ENCODE assay signal across 29 cellular contexts in genomic region chr5:132928008-132928407, GRCh38.
"Had no signal": no experiment of that assay in that cellular context is flagged by ENCODE, and none has a peak within 500 bp of the region (broad histone marks: within the 10 kb centered on the region; RNA-seq: fewer than 3 reads in every experiment).

No MANE protein-coding gene starts in this region.

- ATAC-seq: activated CD4-positive, alpha-beta T cell treated with anti-CD3 and anti-CD28 coated beads for 36 hours; activated CD8-positive, alpha-beta T cell treated with anti-CD3 and anti-CD28 coated beads, Interleukin-2, amount 10 ng/mL, durations not matched to agents 7 days and 5 days; activated naive CD4-positive, alpha-beta T cell treated with anti-CD3 and anti-CD28 coated beads, Interleukin-2, amount 50 U/mL, for 72 hours; activated T-cell treated with anti-CD3 and anti-CD28 coated beads, Interleukin-2, amount 50 U/mL, for 72 hours; activated T-helper 17 cell treated with anti-CD3 and anti-CD28 coated beads, Interleukin-2, amount 50 U/mL, for 72 hours; body of pancreas; Panc1 had no signal

- FAIRE-seq: astrocyte, TTC549 had no signal

- H3K27ac ChIP-seq: body of pancreas, breast epithelium, SJCRH30, SK-N-MC had no signal

- H3K27me3 ChIP-seq: body of pancreas, breast epithelium, SJCRH30 had no signal

- H3K36me3 ChIP-seq: breast epithelium had no signal

- H3K27ac Mint-ChIP-seq: activated CD4-positive, alpha-beta T cell treated with anti-CD3 and anti-CD28 coated beads for 36 hours; activated CD4-positive, alpha-beta T cell treated with anti-CD3 and anti-CD28 coated beads, Interleukin-2, amount 10 ng/mL, durations not matched to agents 7 days and 5 days; activated CD8-positive, alpha-beta T cell treated with anti-CD3 and anti-CD28 coated beads, Interleukin-2, amount 10 ng/mL, durations not matched to agents 7 days and 5 days; activated T-helper 17 cell treated with anti-CD3 and anti-CD28 coated beads, Interleukin-2, amount 50 U/mL, for 72 hours; T-helper 2 cell treated with Interferon-gamma antibody and Interleukin-4, amounts not matched to agents 5 μg/mL and 100 μg/mL, for 36 hours had no signal

- H3K4me3 ChIP-seq: body of pancreas, breast epithelium, SJCRH30, SK-N-MC had no signal

- H3K4me3 Mint-ChIP-seq: activated CD4-positive, alpha-beta T cell treated with anti-CD3 and anti-CD28 coated beads for 36 hours; activated CD4-positive, alpha-beta T cell treated with anti-CD3 and anti-CD28 coated beads, Interleukin-2, amount 10 ng/mL, durations not matched to agents 7 days and 5 days; activated CD8-positive, alpha-beta T cell treated with anti-CD3 and anti-CD28 coated beads, Interleukin-2, amount 10 ng/mL, durations not matched to agents 7 days and 5 days; activated T-cell treated with anti-CD3 and anti-CD28 coated beads, Interleukin-2, amount 50 U/mL, for 72 hours; activated T-helper 17 cell treated with anti-CD3 and anti-CD28 coated beads, Interleukin-2, amount 50 U/mL, for 72 hours; T-helper 2 cell treated with Interferon-gamma antibody and Interleukin-4, amounts not matched to agents 5 μg/mL and 100 μg/mL, for 36 hours had no signal

- H3K9me3 ChIP-seq: body of pancreas, breast epithelium, SJCRH30 had no signal

- DNase-seq: activated CD4-positive, alpha-beta T cell treated with anti-CD3 and anti-CD28 coated beads for 36 hours; activated CD4-positive, alpha-beta T cell treated with anti-CD3 and anti-CD28 coated beads, Interleukin-2, amount 10 ng/mL, durations not matched to agents 7 days and 5 days; activated CD4-positive, alpha-beta T cell treated with anti-CD3 and anti-CD28 coated beads, Interleukin-2, amount 50 U/mL, for 48 hours; activated CD8-positive, alpha-beta T cell treated with anti-CD3 and anti-CD28 coated beads, Interleukin-2, amount 10 ng/mL, durations not matched to agents 7 days and 5 days; activated effector memory CD4-positive, alpha-beta T cell treated with anti-CD3 and anti-CD28 coated beads, Interleukin-2, amount 50 U/mL, for 16 hours; activated naive CD4-positive, alpha-beta T cell; activated T-cell treated with anti-CD3 and anti-CD28 coated beads, Interleukin-2, amount 50 U/mL, for 72 hours; amygdala; body of pancreas; cerebellar nuclear complex; NCI-H1105; NCI-H1417 treated with DMSO at 0.1 percent for 48 hours; NCI-H187 treated with DMSO at 0.1 percent for 48 hours; NCI-H2081; NCI-H2171 treated with DMSO at 0.1 percent for 48 hours; NCI-H2227 treated with DMSO at 0.1 percent for 48 hours; NCI-H446; NCI-H510A treated with DMSO at 0.1 percent for 48 hours; NCI-H82; SHP77; SJCRH30 had no signal

- H3K4me1 Mint-ChIP-seq: activated CD4-positive, alpha-beta T cell treated with anti-CD3 and anti-CD28 coated beads, Interleukin-2, amount 10 ng/mL, durations not matched to agents 7 days and 5 days had no signal

- H3K9me3 Mint-ChIP-seq: activated CD4-positive, alpha-beta T cell treated with anti-CD3 and anti-CD28 coated beads, Interleukin-2, amount 10 ng/mL, durations not matched to agents 7 days and 5 days; activated naive CD4-positive, alpha-beta T cell treated with anti-CD3 and anti-CD28 coated beads, Interleukin-2, amount 50 U/mL, for 72 hours; activated T-cell treated with anti-CD3 and anti-CD28 coated beads, Interleukin-2, amount 50 U/mL, for 72 hours; activated T-helper 17 cell treated with anti-CD3 and anti-CD28 coated beads, Interleukin-2, amount 50 U/mL, for 72 hours; T-helper 2 cell treated with Interferon-gamma antibody and Interleukin-4, amounts not matched to agents 5 μg/mL and 100 μg/mL, for 36 hours had no signal

- H3K27me3 Mint-ChIP-seq: activated CD4-positive, alpha-beta T cell treated with anti-CD3 and anti-CD28 coated beads for 36 hours; activated CD4-positive, alpha-beta T cell treated with anti-CD3 and anti-CD28 coated beads, Interleukin-2, amount 10 ng/mL, durations not matched to agents 7 days and 5 days; activated T-helper 17 cell treated with anti-CD3 and anti-CD28 coated beads, Interleukin-2, amount 50 U/mL, for 72 hours had no signal

- H3K4me1 ChIP-seq: breast epithelium, SJCRH30 had no signal
